ENCODE assay signal across 8 cellular contexts in genomic region chr7:140924821-140925421, GRCh38.
A peak's percentile ranks its signal among the peaks of the same experiment; 100 is the strongest.
DNase-seq lines count a peak whose midpoint lies in the region; ATAC-seq and TF ChIP-seq lines count a peak whose summit lies in the region.

TSS of gene BRAF (minus strand) at chr7:140924929. CDS start at chr7:140924703, 226 bp downstream.

- H3K4me3 ChIP-seq in OCI-LY3 (ENCODE audit: low read length) = peak within 1 kb of the TSS; percentile 94

- peaks cover 32% of the 10 kb centered on the region for H4K20me1 ChIP-seq in OCI-LY3 (ENCODE audit: insufficient read depth, low read length)

- H3K79me2 ChIP-seq in OCI-LY3 (ENCODE audit: low read length) = peaks cover 46% of the 10 kb centered on the region

- peaks cover 29% of the 10 kb centered on the region for H3K4me1 ChIP-seq in OCI-LY3 (ENCODE audit: low read length)

- peak within 1 kb of the TSS; percentile 96 for H3K9ac ChIP-seq in OCI-LY3 (ENCODE audit: low read length)

- peak within 1 kb of the TSS; percentile 97 for H3K4me2 ChIP-seq in OCI-LY3 (ENCODE audit: low read length)

- H3K36me3 ChIP-seq in OCI-LY3 (replicated peaks; ENCODE audit: low read depth, low read length) = no peaks in the 10 kb centered on the region

- H3K27ac ChIP-seq in OCI-LY3 (ENCODE audit: low read length) = peak within 1 kb of the TSS; percentile 77

- TF ChIP-seq CTCF in OCI-LY3 (IDR thresholded peaks at IDR 0.05; ENCODE audit: low read depth, low read length) = no peak

- ATAC-seq in GM21526 (IDR thresholded peaks at IDR 0.05; ENCODE audit: low FRiP score, unreplicated experiment) = peak; percentile 38

- DNase-seq in D341Med (ENCODE audit: low spot score) (peak; percentile 95), HuH-7.5 (ENCODE audit: low spot score) (peak; percentile 50), activated T-cell treated with anti-CD3 and anti-CD28 coated beads for 24 hours (ENCODE audit: low read depth) (peak; percentile 90), epidermal melanocyte (ENCODE audit: insufficient read length, low spot score) (peak; percentile 82), middle frontal gyrus (ENCODE audit: extremely low spot score, low spot score) (peak; percentile 89)
- peak; percentile 92 for DNase-seq in stimulated activated CD8-positive, alpha-beta memory T cell treated with anti-CD3 and anti-CD28 coated beads, Interleukin-2, amount 100 ng/mL, for 1 hour (ENCODE audit: low read depth in 2 of 2)

- H2AFZ ChIP-seq in OCI-LY3 (ENCODE audit: low read depth, low read length) = peak within 1 kb of the TSS; percentile 93

- H3K9me3 ChIP-seq in OCI-LY3 (ENCODE audit: insufficient read depth, low read length) = no peaks in the 10 kb centered on the region

- no peaks in the 10 kb centered on the region for H3K27me3 ChIP-seq in OCI-LY3 (ENCODE audit: low read depth, low read length)

Comparison
In these comparisons a context has a peak if more than half of its experiments do, and no peak if none do; other contexts are left out.
1. Peak in every context shown above with its lines: DNase-seq, ATAC-seq, H3K4me3 ChIP-seq and H3K27ac ChIP-seq.